Comparison of ENCODE assay signal across 21 cellular contexts in genomic region chr12:123038486-123038885, GRCh38.
"Had no signal": no experiment of that assay in that cellular context is flagged by ENCODE, and none has a peak within 500 bp of the region (broad histone marks: within the 10 kb centered on the region; RNA-seq: fewer than 3 reads in every experiment).

No MANE protein-coding gene starts in this region.

- H3K27ac Mint-ChIP-seq: nephron progenitor cell had no signal

- H3K27ac ChIP-seq: epithelial cell of prostate, gastrocnemius medialis, hepatocyte, lower lobe of right lung, psoas muscle, sigmoid colon, suprapubic skin, thyroid gland had no signal

- H3K4me2 ChIP-seq: hepatocyte had no signal

- H3K4me3 ChIP-seq: gastrocnemius medialis, hepatocyte, lower lobe of right lung, psoas muscle, sigmoid colon, suprapubic skin, thyroid gland had no signal

- H3K27me3 ChIP-seq: gastrocnemius medialis, hepatocyte, sigmoid colon, suprapubic skin, thyroid gland had no signal

- H2AFZ ChIP-seq: hepatocyte had no signal

- H3K4me3 Mint-ChIP-seq: central memory CD8-positive, alpha-beta T cell; naive thymus-derived CD8-positive, alpha-beta T cell; nephron progenitor cell; stimulated activated naive CD8-positive, alpha-beta T cell treated with anti-CD3 and anti-CD28 coated beads, Interleukin-15, amount 100 ng/mL, for 72 hours had no signal

- H3K36me3 ChIP-seq: suprapubic skin, thyroid gland had no signal

- H3K27me3 Mint-ChIP-seq: central memory CD8-positive, alpha-beta T cell; naive thymus-derived CD8-positive, alpha-beta T cell; stimulated activated naive CD8-positive, alpha-beta T cell treated with anti-CD3 and anti-CD28 coated beads, Interleukin-15, amount 100 ng/mL, for 72 hours had no signal

- H3K9me3 ChIP-seq: gastrocnemius medialis, lower lobe of right lung, psoas muscle, sigmoid colon, suprapubic skin, thyroid gland had no signal

- H3K79me2 ChIP-seq: hepatocyte had no signal

- H3K9me3 Mint-ChIP-seq: central memory CD8-positive, alpha-beta T cell; naive thymus-derived CD8-positive, alpha-beta T cell; nephron progenitor cell; stimulated activated naive CD8-positive, alpha-beta T cell treated with anti-CD3 and anti-CD28 coated beads, Interleukin-15, amount 100 ng/mL, for 72 hours had no signal

- DNase-seq: cortex of kidney; effector CD4-positive, alpha-beta T cell; foreskin fibroblast; gastrocnemius medialis; head of caudate nucleus; kidney glomerular epithelial cell; left ventricle myocardium superior; lower lobe of right lung; naive thymus-derived CD8-positive, alpha-beta T cell; nephron progenitor cell; nucleus accumbens; psoas muscle; sigmoid colon; stimulated activated naive CD4-positive, alpha-beta T cell; stimulated activated naive CD8-positive, alpha-beta T cell treated with anti-CD3 and anti-CD28 coated beads, Interleukin-15, amount 100 ng/mL, for 72 hours; thyroid gland; trophoblast cell had no signal
